Comparison of ENCODE assay signal across 11 cellular contexts in the genomic region with DNA sequence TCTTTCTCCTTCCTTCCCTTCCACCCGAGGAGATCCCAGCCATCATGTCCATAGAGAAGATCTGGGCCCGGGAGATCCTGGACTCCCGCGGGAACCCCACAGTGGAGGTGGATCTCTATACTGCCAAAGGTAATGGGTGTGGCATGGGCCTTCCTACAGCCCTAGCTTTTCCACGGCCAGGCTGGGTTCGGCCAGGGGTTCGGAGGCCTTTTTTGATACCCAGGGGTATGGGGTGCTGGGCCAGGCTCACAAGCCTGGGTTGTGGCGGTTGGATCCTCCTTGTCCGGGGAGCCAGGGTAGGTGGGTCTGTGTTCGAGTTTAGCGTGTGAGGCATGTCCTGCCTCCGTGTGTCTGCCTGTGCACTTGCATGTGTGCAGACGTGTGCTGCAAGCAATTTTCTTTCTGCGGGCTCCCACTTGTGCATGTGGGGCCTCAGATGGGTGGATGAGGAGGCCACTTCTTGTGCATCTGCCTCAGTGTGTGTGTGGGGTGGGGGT. TPM values are rescaled to one million over a fixed set of nuclear protein-coding genes. Genes with fewer than 3 reads are reported as not detected.
DNase-seq lines count a peak whose midpoint lies in the region; ATAC-seq and TF ChIP-seq lines count a peak whose summit lies in the region.
"Had no signal": no experiment of that assay in that cellular context is flagged by ENCODE, and none has a peak within 500 bp of the region (broad histone marks: within the 10 kb centered on the region; RNA-seq: fewer than 3 reads in every experiment).

No MANE protein-coding gene starts in this region.

- H3K4me1 ChIP-seq in iPS-20b (ENCODE audit: insufficient read depth, low read length) (peaks cover 4% of the 10 kb centered on the region; the same call in 1 of the 2 replicates), thyroid gland (peaks cover 26 to 32% of the 10 kb centered on the region in 2 donors)

- H3K4me3 Mint-ChIP-seq in activated T-cell treated with anti-CD3 and anti-CD28 coated beads, Interleukin-2, amount 50 U/mL, for 72 hours = peak overlapping the region; percentile 99
- peak overlapping the region; percentile 95 for H3K4me3 Mint-ChIP-seq in activated CD8-positive, alpha-beta T cell treated with anti-CD3 and anti-CD28 coated beads for 36 hours

- no peaks in the 10 kb centered on the region for H3K9me3 Mint-ChIP-seq in activated T-cell treated with anti-CD3 and anti-CD28 coated beads, Interleukin-2, amount 50 U/mL, for 72 hours
- no peaks in the 10 kb centered on the region for H3K9me3 Mint-ChIP-seq in activated CD8-positive, alpha-beta T cell treated with anti-CD3 and anti-CD28 coated beads for 36 hours

- WGBS in thyroid gland, 2 donors = 77 to 79% methylated on average over 9 to 10 of the region's 14 CpGs

- no peak for DNase-seq in activated T-cell treated with anti-CD3 and anti-CD28 coated beads, Interleukin-2, amount 50 U/mL, for 72 hours
- DNase-seq in activated T-cell treated with anti-CD3 and anti-CD28 coated beads, Interleukin-2, amount 50 U/mL, for 1 hour = no peak
- DNase-seq in activated CD8-positive, alpha-beta T cell treated with anti-CD3 and anti-CD28 coated beads for 36 hours = no peak
- no peak for DNase-seq in thyroid gland
- DNase-seq: NCI-H1048 had no signal

- H3K27ac ChIP-seq in iPS-20b (ENCODE audit: low read length) = no peak overlapping the region
- peak overlapping the region; percentile 49 to 62 (median 55) for H3K27ac ChIP-seq in thyroid gland
- H3K27ac ChIP-seq: BLaER1 treated with 17β-estradiol and CSF1 and Interleukin-3, amounts not matched to agents 10 nM and 100 nM; hepatocyte had no signal

- H3K4me3 ChIP-seq in iPS-20b (ENCODE audit: low read length) (peak overlapping the region; percentile 81), thyroid gland (replicated peaks in 1 of 3) (no peak overlapping the region)

- H3K27me3 Mint-ChIP-seq in activated T-cell treated with anti-CD3 and anti-CD28 coated beads, Interleukin-2, amount 50 U/mL, for 72 hours (ENCODE audit: low read depth) = no peaks in the 10 kb centered on the region
- H3K27me3 Mint-ChIP-seq in activated CD8-positive, alpha-beta T cell treated with anti-CD3 and anti-CD28 coated beads for 36 hours = no peaks in the 10 kb centered on the region

- H3K9me3 ChIP-seq in iPS-20b (ENCODE audit: insufficient read depth, low read depth, low read length) (no peaks in the 10 kb centered on the region), thyroid gland (no peaks in the 10 kb centered on the region)
- H3K9me3 ChIP-seq: BLaER1 treated with 17β-estradiol and CSF1 and Interleukin-3, amounts not matched to agents 10 nM and 100 nM had no signal

- CTCF ChIA-PET in activated CD8-positive, alpha-beta T cell treated with anti-CD3 and anti-CD28 coated beads for 36 hours (lab: Charles Lee) = interaction anchor here (1.0 to 5.8 kb wide), 3 partner anchors 22 to 29 kb away, joined by 3 to 27 read pairs (median 4); no protein-coding TSS in a partner anchor

- H3K36me3 ChIP-seq in iPS-20b (ENCODE audit: insufficient read depth, low read depth, low read length) (peaks cover 40% of the 10 kb centered on the region), thyroid gland (no peaks in the 10 kb centered on the region)

- intact Hi-C loops in activated CD8-positive, alpha-beta T cell treated with anti-CD3 and anti-CD28 coated beads for 36 hours (cut with micrococcal nuclease) = no loop called here
- intact Hi-C loops in thyroid gland (cut with DNase I) = no loop called here

- TF ChIP-seq POLR2A in thyroid gland (IDR thresholded peaks at IDR 0.05) = no peak

- ATAC-seq in activated T-cell treated with anti-CD3 and anti-CD28 coated beads, Interleukin-2, amount 50 U/mL, for 72 hours (replicated peaks in 1 of 2) = no peak
- no peak for ATAC-seq in activated CD8-positive, alpha-beta T cell treated with anti-CD3 and anti-CD28 coated beads for 36 hours
- ATAC-seq in GM19324 (IDR thresholded peaks at IDR 0.05; ENCODE audit: low FRiP score, unreplicated experiment) (no peak), GM18868 (IDR thresholded peaks at IDR 0.05; ENCODE audit: unreplicated experiment) (no peak), HG03095 (IDR thresholded peaks at IDR 0.05; ENCODE audit: unreplicated experiment) (no peak)

- TF ChIP-seq CTCF in activated CD8-positive, alpha-beta T cell treated with anti-CD3 and anti-CD28 coated beads for 36 hours (IDR thresholded peaks at IDR 0.05) = no peak
- TF ChIP-seq CTCF in thyroid gland (IDR thresholded peaks at IDR 0.05) = no peak

- H3K27ac Mint-ChIP-seq in activated T-cell treated with anti-CD3 and anti-CD28 coated beads, Interleukin-2, amount 50 U/mL, for 72 hours = peak overlapping the region; percentile 14
- H3K27ac Mint-ChIP-seq in activated CD8-positive, alpha-beta T cell treated with anti-CD3 and anti-CD28 coated beads for 36 hours = peak overlapping the region; percentile 46

- H3K27me3 ChIP-seq in iPS-20b (ENCODE audit: insufficient read depth, low read length) = peaks cover 5% of the 10 kb centered on the region
- no peaks in the 10 kb centered on the region for H3K27me3 ChIP-seq in thyroid gland

- peaks cover 3 to 13% of the 10 kb centered on the region in 2 donors for H3K36me3 Mint-ChIP-seq in activated T-cell treated with anti-CD3 and anti-CD28 coated beads, Interleukin-2, amount 50 U/mL, for 72 hours (ENCODE audit: insufficient read depth in 2 of 2)
- peaks cover 48% of the 10 kb centered on the region for H3K36me3 Mint-ChIP-seq in activated CD8-positive, alpha-beta T cell treated with anti-CD3 and anti-CD28 coated beads for 36 hours (ENCODE audit: low read depth)

- H3K9ac ChIP-seq in iPS-20b (ENCODE audit: low read depth, low read length) = no peak overlapping the region

- POLR2A ChIA-PET in activated CD8-positive, alpha-beta T cell treated with anti-CD3 and anti-CD28 coated beads for 36 hours (lab: Charles Lee) = interaction anchor here (0.6 to 8.2 kb wide), 8 partner anchors 8 to 128 kb away, joined by 3 to 62 read pairs (median 4); a partner anchor contains a TSS

- H3K4me1 Mint-ChIP-seq in activated T-cell treated with anti-CD3 and anti-CD28 coated beads, Interleukin-2, amount 50 U/mL, for 72 hours (ENCODE audit: low read depth) = peaks cover 53% of the 10 kb centered on the region
- peaks cover 43% of the 10 kb centered on the region for H3K4me1 Mint-ChIP-seq in activated CD8-positive, alpha-beta T cell treated with anti-CD3 and anti-CD28 coated beads for 36 hours (ENCODE audit: low read depth)

RNA-seq across cellular contexts. Expression of a gene that starts 1.5 kb away (rescaled TPM):
- total RNA-seq in activated T-cell treated with anti-CD3 and anti-CD28 coated beads, Interleukin-2, amount 50 U/mL, for 72 hours = 100 to 1,000 TPM; 115 to 145 TPM
- 100 to 1,000 TPM; 315 to 330 TPM for total RNA-seq in activated CD8-positive, alpha-beta T cell treated with anti-CD3 and anti-CD28 coated beads for 36 hours
- total RNA-seq in thyroid gland = 10 to 100 TPM; 13.0 to 25.3 (median 19.8) TPM

RNA-seq across cellular contexts. Expression of a gene that starts 11.2 kb away (rescaled TPM):
- total RNA-seq in activated T-cell treated with anti-CD3 and anti-CD28 coated beads, Interleukin-2, amount 50 U/mL, for 72 hours = 10 to 100 TPM in 1 of 2 donors, 1 to 10 TPM in 1; 8.6 to 11.3 TPM
- 1 to 10 TPM; 4.6 to 5.3 TPM for total RNA-seq in activated CD8-positive, alpha-beta T cell treated with anti-CD3 and anti-CD28 coated beads for 36 hours
- 10 to 100 TPM in 3 of 4 donors, 1 to 10 TPM in 1; 8.7 to 16.4 (median 13.0) TPM for total RNA-seq in thyroid gland

RNA-seq across cellular contexts. Expression of a gene that starts 11.9 kb away (rescaled TPM):
- total RNA-seq in activated T-cell treated with anti-CD3 and anti-CD28 coated beads, Interleukin-2, amount 50 U/mL, for 72 hours = 10 to 100 TPM; 51.4 to 64.9 TPM
- 10 to 100 TPM; 26.4 to 28.5 TPM for total RNA-seq in activated CD8-positive, alpha-beta T cell treated with anti-CD3 and anti-CD28 coated beads for 36 hours
- 100 to 1,000 TPM in 1 of 4 donors, 10 to 100 TPM in 3; 53.3 to 100 (median 84.9) TPM for total RNA-seq in thyroid gland

RNA-seq across cellular contexts. Expression of a gene that starts 27.8 kb away (rescaled TPM):
- total RNA-seq in activated T-cell treated with anti-CD3 and anti-CD28 coated beads, Interleukin-2, amount 50 U/mL, for 72 hours = not detected
- not detected for total RNA-seq in activated CD8-positive, alpha-beta T cell treated with anti-CD3 and anti-CD28 coated beads for 36 hours
- not detected for total RNA-seq in thyroid gland
- total RNA-seq: hepatocyte had no signal

RNA-seq across cellular contexts. Expression of a gene that starts 28.0 kb away (rescaled TPM):
- 100 to 1,000 TPM; 259 to 301 TPM for total RNA-seq in activated T-cell treated with anti-CD3 and anti-CD28 coated beads, Interleukin-2, amount 50 U/mL, for 72 hours
- 100 to 1,000 TPM; 226 to 244 TPM for total RNA-seq in activated CD8-positive, alpha-beta T cell treated with anti-CD3 and anti-CD28 coated beads for 36 hours
- 100 to 1,000 TPM; 344 to 666 (median 383) TPM for total RNA-seq in thyroid gland

Comparison
In these comparisons a context has a peak if more than half of its experiments do, and no peak if none do; other contexts are left out.
1. RNA of a gene that starts 1.5 kb away (total RNA-seq): 315 to 330 TPM in activated CD8-positive, alpha-beta T cell treated with anti-CD3 and anti-CD28 coated beads for 36 hours and 115 to 145 TPM in activated T-cell treated with anti-CD3 and anti-CD28 coated beads, Interleukin-2, amount 50 U/mL, for 72 hours; 13.0 to 25.3 TPM in thyroid gland; every median in the first group is over 4 times any median in the second.